Comparison of ENCODE assay signal across 11 cellular contexts in the genomic region with DNA sequence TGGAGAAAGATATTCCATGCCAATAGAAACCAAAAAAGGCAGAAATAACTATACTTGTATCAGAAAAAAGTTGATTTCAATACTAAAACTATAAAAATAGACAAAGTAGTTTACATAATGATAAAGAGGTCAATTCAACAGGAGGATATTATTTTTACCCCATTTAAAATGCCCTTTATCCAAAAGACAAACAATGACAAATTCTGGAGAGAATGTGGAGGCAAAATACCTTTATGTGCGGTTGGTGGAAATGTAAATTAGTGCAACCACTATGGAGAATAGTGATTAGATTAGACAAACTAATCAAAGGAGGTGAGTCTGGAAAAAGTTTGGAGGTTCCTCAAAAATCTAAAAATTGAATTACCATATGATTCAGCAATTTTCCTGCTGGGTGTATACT.
"Had no signal": no experiment of that assay in that cellular context is flagged by ENCODE, and none has a peak within 500 bp of the region (broad histone marks: within the 10 kb centered on the region; RNA-seq: fewer than 3 reads in every experiment).

No MANE protein-coding gene starts in this region.

- DNase-seq: GM23248, GOT3, H7, H9, HCEC 1CT, HFFc6 had no signal

- H3K27ac Mint-ChIP-seq: GM23338, H9, HFFc6 had no signal

- H3K9me3 ChIP-seq: HAP-1 had no signal

- H3K36me3 ChIP-seq: HAP-1 had no signal

- H3K4me2 ChIP-seq: GM23338 had no signal

- H2AFZ ChIP-seq: GM23248, GM23338 had no signal

- H3K4me1 Mint-ChIP-seq: GM23338, H9 had no signal

- H3K4me3 ChIP-seq: GM23248, GM23338, HAP-1 had no signal

- H3K9ac ChIP-seq: GM23248 had no signal

- H3K4me3 Mint-ChIP-seq: GM23338, H9, HFFc6 had no signal

- ATAC-seq: GM23338, HCT116 had no signal

- FAIRE-seq: H1, H54 had no signal

- H3K27ac ChIP-seq: GM23248 had no signal
